In the genomic region with DNA sequence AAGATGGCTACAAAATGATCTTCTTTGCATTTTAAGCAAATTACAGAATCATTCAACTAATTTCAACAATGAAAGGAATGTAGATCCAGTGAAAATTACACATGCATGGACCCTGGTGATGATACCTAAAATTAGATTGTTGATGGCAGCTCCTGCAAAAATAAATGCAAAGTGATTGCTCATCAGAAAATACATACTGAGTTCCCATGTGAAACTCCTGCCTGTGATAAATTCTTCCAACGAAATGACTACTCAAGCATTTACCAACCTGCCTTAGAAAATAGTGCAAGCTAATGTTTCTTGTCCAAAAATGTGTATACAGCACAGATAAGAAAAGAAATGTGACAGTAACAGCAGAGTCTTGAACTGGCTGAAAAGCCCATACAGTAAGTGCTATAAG, we compare ENCODE assay signal across 31 cellular contexts.
"Had no signal": no experiment of that assay in that cellular context is flagged by ENCODE, and none has a peak within 500 bp of the region (broad histone marks: within the 10 kb centered on the region; RNA-seq: fewer than 3 reads in every experiment).

No MANE protein-coding gene starts in this region.

- H3K9ac ChIP-seq: KMS-11, SK-N-SH had no signal

- H3K4me1 ChIP-seq: adrenal gland, body of pancreas, SJSA1 had no signal

- H3K27ac ChIP-seq: adrenal gland, body of pancreas, KMS-11, SJSA1, VCaP had no signal

- H3K27me3 ChIP-seq: adrenal gland, body of pancreas, SJSA1 had no signal

- H3K36me3 ChIP-seq: adrenal gland, SJSA1 had no signal

- ATAC-seq: activated naive CD4-positive, alpha-beta T cell treated with anti-CD3 and anti-CD28 coated beads, Interleukin-2, amount 50 U/mL, for 72 hours; activated T-cell treated with anti-CD3 and anti-CD28 coated beads, Interleukin-2, amount 50 U/mL, for 4 hours; body of pancreas; Panc1; T-helper 17 cell had no signal

- H3K9me3 Mint-ChIP-seq: activated B cell treated with CpG ODN at 0.5 μM for 24 hours; activated CD4-positive, alpha-beta memory T cell treated with anti-CD3 and anti-CD28 coated beads for 36 hours; activated naive CD4-positive, alpha-beta T cell treated with anti-CD3 and anti-CD28 coated beads for 36 hours; activated T-cell treated with anti-CD3 and anti-CD28 coated beads, Interleukin-2, amount 50 U/mL, for 4 hours; activated T-helper 1 cell treated with anti-CD3 and anti-CD28 coated beads, Interleukin-12 subunit alpha, Interleukin-12 subunit beta, Interleukin-2, Interleukin-4 antibody, amounts not matched to agents 30 ng/mL and 10 ng/mL and 1 ng/mL, durations not matched to agents 14 hours and 24 hours and 36 hours had no signal

- H3K4me2 ChIP-seq: KMS-11, SK-N-SH had no signal

- H3K9me3 ChIP-seq: adrenal gland, body of pancreas, SK-N-SH had no signal

- H3K27me3 Mint-ChIP-seq: activated B cell treated with CpG ODN at 0.5 μM for 24 hours had no signal

- H3K36me3 Mint-ChIP-seq: activated CD4-positive, alpha-beta memory T cell treated with anti-CD3 and anti-CD28 coated beads for 36 hours; activated naive CD4-positive, alpha-beta T cell treated with anti-CD3 and anti-CD28 coated beads, Interleukin-2, amount 50 U/mL, for 72 hours had no signal

- FAIRE-seq: astrocyte, bronchial epithelial cell had no signal

- H3K4me3 Mint-ChIP-seq: activated B cell treated with CpG ODN at 0.5 μM for 24 hours; activated CD4-positive, alpha-beta memory T cell treated with anti-CD3 and anti-CD28 coated beads for 36 hours; activated naive CD4-positive, alpha-beta T cell treated with anti-CD3 and anti-CD28 coated beads for 36 hours; activated T-cell treated with anti-CD3 and anti-CD28 coated beads, Interleukin-2, amount 50 U/mL, for 4 hours; activated T-helper 1 cell treated with anti-CD3 and anti-CD28 coated beads, Interleukin-12 subunit alpha, Interleukin-12 subunit beta, Interleukin-2, Interleukin-4 antibody, amounts not matched to agents 30 ng/mL and 10 ng/mL and 1 ng/mL, durations not matched to agents 14 hours and 24 hours and 36 hours; T-helper 17 cell had no signal

- H3K4me1 Mint-ChIP-seq: T-helper 17 cell had no signal

- H3K4me3 ChIP-seq: adrenal gland, body of pancreas, SJSA1 had no signal

- DNase-seq: activated B cell treated with CpG ODN at 0.5 μM for 24 hours; activated CD4-positive, alpha-beta memory T cell treated with anti-CD3 and anti-CD28 coated beads for 36 hours; activated CD4-positive, alpha-beta T cell treated with anti-CD3 and anti-CD28 coated beads for 4 hours; activated CD4-positive, alpha-beta T cell treated with anti-CD3 and anti-CD28 coated beads, Interleukin-2, amount 50 U/mL, for 1 hour; activated CD4-positive, CD25-positive, alpha-beta regulatory T cell treated with anti-CD3 and anti-CD28 coated beads, Interleukin-2, amount 50 U/mL, for 72 hours; activated CD8-positive, alpha-beta memory T cell treated with anti-CD3 and anti-CD28 coated beads, Interleukin-2, amount 50 U/mL, for 4 hours; activated gamma-delta T cell treated with Interleukin-2 at 50 U/mL for 16 hours; activated naive CD4-positive, alpha-beta T cell treated with anti-CD3 and anti-CD28 coated beads for 36 hours; activated T-cell treated with anti-CD3 and anti-CD28 coated beads for 4 hours; activated T-cell treated with anti-CD3 and anti-CD28 coated beads, Interleukin-2, amount 50 U/mL, for 4 hours; adrenal gland; body of pancreas; caudate nucleus; cerebellar nuclear complex; NCI-H1105; NCI-H1417 treated with DMSO at 0.1 percent for 48 hours; NCI-H1930; NCI-H2081 treated with DMSO at 0.1 percent for 48 hours; NCI-H345; NCI-H524 treated with DMSO at 0.1 percent for 48 hours; SHP77 treated with DMSO at 0.1 percent for 48 hours; SK-N-SH; T-helper 17 cell had no signal

- H3K27ac Mint-ChIP-seq: activated B cell treated with CpG ODN at 0.5 μM for 24 hours; activated CD4-positive, alpha-beta memory T cell treated with anti-CD3 and anti-CD28 coated beads for 36 hours; activated naive CD4-positive, alpha-beta T cell treated with anti-CD3 and anti-CD28 coated beads for 36 hours; activated T-helper 1 cell treated with anti-CD3 and anti-CD28 coated beads, Interleukin-12 subunit alpha, Interleukin-12 subunit beta, Interleukin-2, Interleukin-4 antibody, amounts not matched to agents 30 ng/mL and 10 ng/mL and 1 ng/mL, durations not matched to agents 14 hours and 24 hours and 36 hours; T-helper 17 cell had no signal
